ENCODE assay signal across 7 cellular contexts in genomic region chr4:167234388-167234881, GRCh38. TPM values are rescaled to one million over a fixed set of nuclear protein-coding genes. Genes with fewer than 3 reads are reported as not detected.
A peak's percentile ranks its signal among the peaks of the same experiment; 100 is the strongest.
DNase-seq lines count a peak whose midpoint lies in the region; ATAC-seq, FAIRE-seq and TF ChIP-seq lines count a peak whose summit lies in the region.

TSS of gene SPOCK3 (minus strand) at chr4:167234494.

- no peak within 1 kb of the TSS for H4K8ac ChIP-seq in mesendoderm (ENCODE audit: low read depth, low read length)

- H3K4me1 ChIP-seq in mesendoderm (ENCODE audit: control insufficient read depth, low read depth, low read length) (peaks cover 10% of the 10 kb centered on the region), tibial artery (peaks cover 0 to 18% (median 10%) of the 10 kb centered on the region in 4 donors)

- H2BK120ac ChIP-seq in mesendoderm (ENCODE audit: low read depth, low read length), result no peak within 1 kb of the TSS

- ATAC-seq in HG02938 (IDR thresholded peaks at IDR 0.05; ENCODE audit: unreplicated experiment), result peak; percentile 38

- H3K9me3 ChIP-seq in tibial artery, result no peaks in the 10 kb centered on the region

- no peak within 1 kb of the TSS for H3K23ac ChIP-seq in mesendoderm (ENCODE audit: low read length)

- H3K4me3 ChIP-seq in epithelial cell of proximal tubule (ENCODE audit: low read depth, low read length) (peak within 1 kb of the TSS; percentile 53), mesendoderm (ENCODE audit: low read length) (peak within 1 kb of the TSS; percentile 1), tibial artery (peak within 1 kb of the TSS; percentile 39 to 44)

- no peak within 1 kb of the TSS for H3K27ac ChIP-seq in mesendoderm (ENCODE audit: low read depth, low read length)
- no peak within 1 kb of the TSS for H3K27ac ChIP-seq in tibial artery

- H3K36me3 ChIP-seq in mesendoderm (ENCODE audit: control insufficient read depth, insufficient read depth, low read length) (no peaks in the 10 kb centered on the region), tibial artery (no peaks in the 10 kb centered on the region)

- H2BK5ac ChIP-seq in mesendoderm (ENCODE audit: low read length), result no peak within 1 kb of the TSS

- intact Hi-C loops in tibial artery (cut with DNase I; ENCODE audit: low total_unique reads), result no loop called here

- DNase-seq in GM12892 (ENCODE audit: insufficient read length) (peak; percentile 0), SHP77 (lab: John Stamatoyannopoulos, UW) (peak; percentile 33 to 58), epithelial cell of proximal tubule (ENCODE audit: low read depth) (no peak), mesendoderm (peak; percentile 83), tibial artery (no peak), COLO829 (ENCODE audit: low spot score) (no peak)

- no peak within 1 kb of the TSS for H2BK15ac ChIP-seq in mesendoderm (replicated peaks; ENCODE audit: low read depth)

- H3K27me3 ChIP-seq in mesendoderm (ENCODE audit: insufficient read depth, low read length, poor library complexity) (peaks cover 4% of the 10 kb centered on the region), tibial artery (peaks cover 0 to 28% of the 10 kb centered on the region in 2 donors)

- no peaks in the 10 kb centered on the region for H3K79me1 ChIP-seq in mesendoderm (ENCODE audit: low read length)

- H3K9ac ChIP-seq in mesendoderm (ENCODE audit: low read length), result peak within 1 kb of the TSS; percentile 20

- no peak within 1 kb of the TSS for H3K18ac ChIP-seq in mesendoderm (ENCODE audit: low read length)

- FAIRE-seq in GM12892 (lab: Jason Lieb, UNC), result no peak

- WGBS in mesendoderm (ENCODE audit: extremely low coverage, insufficient coverage, low lambda C conversion rate), result no CpG with 5 or more reads among the region's 29 CpGs

- TF ChIP-seq CTCF in epithelial cell of proximal tubule (conservative IDR thresholded peaks at IDR 0.05; ENCODE audit: low read depth, low read length) (no peak), tibial artery (IDR thresholded peaks at IDR 0.05) (no peak)

- H3K79me2 ChIP-seq in mesendoderm (ENCODE audit: control insufficient read depth, insufficient read depth, low read length), result no peaks in the 10 kb centered on the region

- peak within 1 kb of the TSS; percentile 69 for H3K56ac ChIP-seq in mesendoderm (ENCODE audit: low read length)

- peak within 1 kb of the TSS; percentile 85 for H3K4me2 ChIP-seq in mesendoderm (ENCODE audit: low read length)

- no peak within 1 kb of the TSS for H2AK5ac ChIP-seq in mesendoderm (ENCODE audit: low read length)

- H4K5ac ChIP-seq in mesendoderm (ENCODE audit: low read length), result no peak within 1 kb of the TSS

- no peak within 1 kb of the TSS for H3K4ac ChIP-seq in mesendoderm (ENCODE audit: low read depth, low read length)

- TF ChIP-seq POLR2A in GM12892 (IDR thresholded peaks at IDR 0.05; ENCODE audit: low read depth, low read length), result no peak

RNA-seq across cellular contexts. Expression of gene SPOCK3, which starts in this region (rescaled TPM):
- not detected for polyA plus RNA-seq in GM12892 (2012; ENCODE audit: missing spikeins)
- total RNA-seq in epithelial cell of proximal tubule, result 0.06 and 0.22 TPM in 2 replicates
- polyA plus RNA-seq in mesendoderm (2013, experiment 1 of 2), result 0.11 TPM
- 0.06 TPM for polyA plus RNA-seq in mesendoderm (2013, experiment 2 of 2)

Comparison
In these comparisons a context has a peak if more than half of its experiments do, and no peak if none do; other contexts are left out.
1. DNase-seq: peak in GM12892 (single experiment), SHP77 (2 of 2) and mesendoderm (single experiment); none in epithelial cell of proximal tubule (single experiment), tibial artery (0 of 2) and COLO829 (single experiment).
2. H3K4me3 ChIP-seq: peak in every context shown above with its lines; median percentile 53 in epithelial cell of proximal tubule; 42 in tibial artery; 1 in mesendoderm.